In genomic region chr3:42685363-42685881, GRCh38 we compare ENCODE assay signal across 10 cellular contexts. TPM values are rescaled to one million over a fixed set of nuclear protein-coding genes. Genes with fewer than 3 reads are reported as not detected.
DNase-seq lines count a peak whose midpoint lies in the region; ATAC-seq and TF ChIP-seq lines count a peak whose summit lies in the region.
"Had no signal": no experiment of that assay in that cellular context is flagged by ENCODE, and none has a peak within 500 bp of the region (broad histone marks: within the 10 kb centered on the region; RNA-seq: fewer than 3 reads in every experiment).

Gene KLHL40 (plus strand): TSS chr3:42685537. CDS start chr3:42685619, 82 bp downstream.

- H3K36me3 ChIP-seq in PC-9 (ENCODE audit: low read depth) = no peaks in the 10 kb centered on the region
- H3K36me3 ChIP-seq in fibroblast of lung (ENCODE audit: control insufficient read depth, insufficient read depth, low read length) = no peaks in the 10 kb centered on the region
- H3K36me3 ChIP-seq in psoas muscle (ENCODE audit: insufficient read depth in 1 of 2, low read depth in 1 of 2) = peaks cover 0 to 13% of the 10 kb centered on the region in 2 donors
- H3K36me3 ChIP-seq in HAP-1 (replicated peaks) = no peaks in the 10 kb centered on the region

- BruUV-seq in PC-9 (replicated peaks; lab: Mats Ljungman, UMichigan) = no TSS peak

- peak within 1 kb of the TSS; percentile 13; the same call in 1 of the 2 replicates for H3K4me2 ChIP-seq in PC-9
- H3K4me2 ChIP-seq in fibroblast of lung (ENCODE audit: extremely low read depth, insufficient read depth, low read length) = peak within 1 kb of the TSS; percentile 15

- no peaks in the 10 kb centered on the region for H3K9me2 ChIP-seq in PC-9 (ENCODE audit: insufficient read depth)

- CTCF ChIA-PET in AG04450 (lab: Charles Lee) = no interaction called here
- CTCF ChIA-PET in PC-9 (lab: Charles Lee) = no interaction called here

- H3F3A ChIP-seq in PC-9 (ENCODE audit: insufficient read depth, low read depth) = no peaks in the 10 kb centered on the region

- H4K20me1 ChIP-seq in PC-9 (ENCODE audit: insufficient read depth) = no peaks in the 10 kb centered on the region
- no peaks in the 10 kb centered on the region for H4K20me1 ChIP-seq in fibroblast of lung (ENCODE audit: control insufficient read depth, extremely low read depth, insufficient read depth, low read length)

- TF ChIP-seq CTCF in AG04450 (IDR thresholded peaks at IDR 0.05; ENCODE audit: low read depth, low read length) (no peak), PC-9 (conservative IDR thresholded peaks at IDR 0.05) (no peak), fibroblast of lung (conservative IDR thresholded peaks at IDR 0.05 in 1 of 2, IDR thresholded peaks at IDR 0.05 in 1 of 2; ENCODE audit: low read depth in 1 of 2, low read length in 2 of 2) (no peak), psoas muscle (IDR thresholded peaks at IDR 0.05) (no peak)

- POLR2A ChIA-PET in AG04450 (lab: Yijun Ruan, JAX) = interaction anchor here (1.1 kb wide), 1 partner anchor 95 kb away, joined by 7 read pairs; the partner anchor contains the start of gene SS18L2
- POLR2A ChIA-PET in PC-9 (lab: Charles Lee; ENCODE audit: unreplicated experiment) = no interaction called here

- DNase-seq in AG04450 (ENCODE audit: low read depth, low spot score) (no peak), PC-9 (no peak), fibroblast of lung (ENCODE audit: low read depth in 2 of 2) (no peak), psoas muscle (peak; percentile 79 to 93), HAP-1 (ENCODE audit: low spot score in 2 of 2) (no peak), activated gamma-delta T cell (lab: John Stamatoyannopoulos, UW) (no peak)
- DNase-seq: OCI-M1, T1000 had no signal

- H3K4me1 ChIP-seq in PC-9 (replicated peaks; ENCODE audit: insufficient read depth) = peaks cover 19% of the 10 kb centered on the region
- H3K4me1 ChIP-seq in fibroblast of lung (ENCODE audit: control insufficient read depth, extremely low read depth, insufficient read depth, low read length) = peaks cover 12% of the 10 kb centered on the region
- H3K4me1 ChIP-seq in psoas muscle = peaks cover 51% of the 10 kb centered on the region
- no peaks in the 10 kb centered on the region for H3K4me1 ChIP-seq in HAP-1

- ATAC-seq in psoas muscle (peak; percentile 65 to 73 (median 72)), HG03442 (IDR thresholded peaks at IDR 0.05; ENCODE audit: unreplicated experiment) (no peak), GM21619 (IDR thresholded peaks at IDR 0.05; ENCODE audit: unreplicated experiment) (no peak)

- H2AFZ ChIP-seq in PC-9 (no peak within 1 kb of the TSS), fibroblast of lung (ENCODE audit: low read length) (peak within 1 kb of the TSS; percentile 23)

- H3K9ac ChIP-seq in fibroblast of lung (ENCODE audit: insufficient read depth, low read length) = no peak within 1 kb of the TSS

- H3K27me3 ChIP-seq in AG04450 (ENCODE audit: control insufficient read depth, insufficient read depth, low read length) = peaks cover 22% of the 10 kb centered on the region
- 0 out of 2 replicates have a peak, but pooled peaks cover 2% of the 10 kb centered on the region for H3K27me3 ChIP-seq in PC-9 (ENCODE audit: insufficient read depth, low read depth)
- H3K27me3 ChIP-seq in fibroblast of lung (ENCODE audit: control insufficient read depth, insufficient read depth, low read length) = peaks cover 15% of the 10 kb centered on the region
- no peaks in the 10 kb centered on the region for H3K27me3 ChIP-seq in psoas muscle (ENCODE audit: insufficient read depth in 3 of 3, low read length in 2 of 3)
- H3K27me3 ChIP-seq in HAP-1 (ENCODE audit: low read depth) = peaks cover 3% of the 10 kb centered on the region; the same call in 1 of the 2 replicates

- H3K4me3 ChIP-seq in AG04450 (ENCODE audit: low read depth, low read length) (peak within 1 kb of the TSS; percentile 29; the same call in 1 of the 2 replicates), PC-9 (no peak within 1 kb of the TSS), fibroblast of lung (replicated peaks in 1 of 4; ENCODE audit: control extremely low read depth in 1 of 4, insufficient read depth in 1 of 4, low read depth in 3 of 4, low read length in 4 of 4) (no peak within 1 kb of the TSS), psoas muscle (peak within 1 kb of the TSS; percentile 71), HAP-1 (no peak within 1 kb of the TSS)

- H3K79me2 ChIP-seq in PC-9 (ENCODE audit: low read depth) = no peaks in the 10 kb centered on the region
- no peaks in the 10 kb centered on the region for H3K79me2 ChIP-seq in fibroblast of lung (ENCODE audit: control insufficient read depth, insufficient read depth, low read length)

- H3K27ac ChIP-seq in AG04450 (ENCODE audit: low read depth, low read length) (no peak within 1 kb of the TSS), PC-9 (0 out of 2 replicates have a peak within 1 kb of the TSS, but pooled peaks have one; percentile 12), fibroblast of lung (ENCODE audit: insufficient read depth, low read length) (no peak within 1 kb of the TSS), psoas muscle (peak within 1 kb of the TSS; percentile 98)

- in situ Hi-C loops in HAP-1 (cut with MboI; ENCODE audit: low sequenced_read_pairs) = no loop called here

- H3K9me3 ChIP-seq in AG04450 (ENCODE audit: control insufficient read depth, insufficient read depth, low read length) = peaks cover 12% of the 10 kb centered on the region; the same call in 1 of the 2 replicates
- no peaks in the 10 kb centered on the region for H3K9me3 ChIP-seq in PC-9 (ENCODE audit: insufficient read depth, low read depth)
- H3K9me3 ChIP-seq in fibroblast of lung (ENCODE audit: control insufficient read depth, insufficient read depth, low read depth, low read length) = no peaks in the 10 kb centered on the region
- no peaks in the 10 kb centered on the region for H3K9me3 ChIP-seq in psoas muscle
- H3K9me3 ChIP-seq in HAP-1 = no peaks in the 10 kb centered on the region

- 17 to 30% (median 21%) methylated on average over 34 of the region's 34 CpGs for WGBS in psoas muscle, 3 donors

- intact Hi-C loops in PC-9 (cut with micrococcal nuclease; ENCODE audit: unreplicated experiment) (no loop called here), psoas muscle (cut with DNase I) (loop anchor here in 1 of 2 donors (2.0 kb wide), 1 partner anchor 15 kb away; no protein-coding TSS in a partner anchor)

RNA-seq across cellular contexts. Expression of gene KLHL40, which starts in this region (rescaled TPM):
- polyA plus RNA-seq in AG04450 (2011; rRNA removed) = not detected in 2 replicates
- polyA minus RNA-seq in AG04450 (2011; rRNA and poly(A)+ RNA removed) = not detected in 2 replicates
- not detected in 2 replicates for total RNA-seq in PC-9 (2021)
- total RNA-seq in fibroblast of lung = not detected in 2 replicates
- polyA plus RNA-seq in fibroblast of lung = not detected in 2 replicates
- polyA plus RNA-seq in fibroblast of lung (2012) = not detected in 2 replicates
- not detected in 2 replicates for polyA minus RNA-seq in fibroblast of lung (ENCODE audit: low replicate concordance)
- total RNA-seq in psoas muscle = 100 to 1,000 TPM; 241 to 923 (median 381) TPM
- polyA plus RNA-seq in psoas muscle = 100 to 1,000 TPM; 306 to 822 (median 392) TPM

Comparison
In these comparisons a context has a peak if more than half of its experiments do, and no peak if none do; other contexts are left out.
1. RNA of gene KLHL40 (total RNA-seq): 241 to 923 TPM in psoas muscle; not detected in PC-9 and not detected in fibroblast of lung; every median in the first group is over 100 times any median in the second.
2. RNA of gene KLHL40 (polyA plus RNA-seq): 306 to 822 TPM in psoas muscle; not detected in AG04450 and not detected in fibroblast of lung; every median in the first group is over 100 times any median in the second.
3. DNase-seq: peak in psoas muscle (2 of 2); none in AG04450 (single experiment), PC-9 (0 of 2), fibroblast of lung (0 of 2), HAP-1 (0 of 2) and activated gamma-delta T cell (single experiment).
4. H3K27ac ChIP-seq: peak in PC-9 (single experiment) and psoas muscle (single experiment); none in AG04450 (single experiment) and fibroblast of lung (single experiment).
5. H3K4me3 ChIP-seq: peak in AG04450 (single experiment) and psoas muscle (single experiment); none in PC-9 (single experiment), fibroblast of lung (0 of 4) and HAP-1 (single experiment).
6. ATAC-seq: peak in psoas muscle (4 of 4); none in HG03442 (single experiment) and GM21619 (single experiment).